12 cellular contexts compared by ENCODE assay signal in the genomic region with DNA sequence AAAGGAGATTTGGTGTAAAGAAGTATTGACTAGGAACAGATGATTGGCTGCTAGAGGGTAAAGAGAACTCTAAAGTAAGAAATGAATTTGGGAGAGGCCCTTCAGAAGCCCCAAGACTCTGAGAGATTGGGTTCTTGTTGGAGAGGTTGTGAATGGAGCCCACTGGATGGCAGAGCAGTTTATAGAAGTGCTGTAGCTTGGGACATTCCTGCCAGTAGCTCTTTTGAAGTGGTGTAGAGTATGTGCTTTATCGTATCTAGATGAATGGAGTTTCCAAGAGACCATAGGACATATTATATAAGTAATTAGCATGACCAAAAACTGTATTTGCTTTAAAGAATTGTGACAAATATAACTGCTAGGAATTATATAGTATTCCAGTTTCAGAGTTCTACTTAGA.
"Had no signal": no experiment of that assay in that cellular context is flagged by ENCODE, and none has a peak within 500 bp of the region (broad histone marks: within the 10 kb centered on the region; RNA-seq: fewer than 3 reads in every experiment).

No MANE protein-coding gene starts in this region.

- H3K4me3 ChIP-seq: lung, tibial nerve had no signal

- ATAC-seq: activated CD4-positive, alpha-beta T cell treated with anti-CD3 and anti-CD28 coated beads for 36 hours; activated naive CD8-positive, alpha-beta T cell treated with anti-CD3 and anti-CD28 coated beads, Interleukin-2, amount 50 U/mL, for 24 hours had no signal

- H3K9me3 ChIP-seq: tibial nerve had no signal

- H3K27ac ChIP-seq: tibial nerve had no signal

- H3K36me3 ChIP-seq: tibial nerve had no signal

- H3K27me3 ChIP-seq: tibial nerve had no signal

- DNase-seq: activated CD4-positive, alpha-beta T cell treated with anti-CD3 and anti-CD28 coated beads for 36 hours; activated CD4-positive, alpha-beta T cell treated with anti-CD3 and anti-CD28 coated beads, Interleukin-2, amount 50 U/mL, for 48 hours; activated naive CD8-positive, alpha-beta T cell treated with anti-CD3 and anti-CD28 coated beads, Interleukin-2, amount 50 U/mL, for 24 hours; aorta; occipital lobe; stimulated activated CD4-positive, alpha-beta T cell treated with anti-CD3 and anti-CD28 coated beads, Interleukin-12 subunit alpha, Interleukin-12 subunit beta, amount 100 ng/mL, for 4 hours; stimulated activated CD4-positive, alpha-beta T cell treated with anti-CD3 and anti-CD28 coated beads, Interleukin-1b, Interleukin-23, amount 100 ng/mL, for 48 hours; stimulated activated CD8-positive, alpha-beta memory T cell treated with anti-CD3 and anti-CD28 coated beads, Interleukin-4, amount 100 ng/mL, for 48 hours; stimulated activated naive CD4-positive, alpha-beta T cell; substantia nigra had no signal
